Comparison of ENCODE assay signal across 9 cellular contexts in the genomic region with DNA sequence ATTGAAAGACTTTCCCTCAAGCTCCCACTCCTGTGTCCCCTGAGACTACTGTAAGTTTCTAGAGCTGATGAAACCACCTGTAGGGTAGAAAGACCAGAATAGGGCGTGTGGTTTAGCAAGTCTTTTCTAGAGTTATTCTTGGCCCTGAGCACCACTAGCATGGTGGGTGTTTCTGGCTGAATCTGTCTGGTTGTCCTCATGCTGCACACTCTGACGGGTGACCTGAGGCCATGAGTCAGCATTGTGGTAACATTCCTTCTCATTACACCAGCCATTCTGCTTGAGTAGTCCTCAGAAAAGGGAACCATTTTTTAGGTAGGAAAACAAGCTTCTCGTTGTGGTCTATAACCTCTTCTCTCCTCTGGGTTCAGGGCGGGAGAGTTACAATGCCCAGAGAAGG.
DNase-seq lines count a peak whose midpoint lies in the region; ATAC-seq and TF ChIP-seq lines count a peak whose summit lies in the region.
"Had no signal": no experiment of that assay in that cellular context is flagged by ENCODE, and none has a peak within 500 bp of the region (broad histone marks: within the 10 kb centered on the region; RNA-seq: fewer than 3 reads in every experiment).

No MANE protein-coding gene starts in this region.

- peaks cover 11% of the 10 kb centered on the region for H3K4me1 ChIP-seq in suprapubic skin
- H3K4me1 ChIP-seq: adrenal gland had no signal

- no peaks in the 10 kb centered on the region for H3K9me3 ChIP-seq in suprapubic skin
- H3K9me3 ChIP-seq: adrenal gland, neutrophil had no signal

- no peaks in the 10 kb centered on the region for H3K27me3 ChIP-seq in suprapubic skin
- H3K27me3 ChIP-seq: adrenal gland, neutrophil had no signal

- peak; percentile 98 for DNase-seq in astrocyte of the cerebellum (ENCODE audit: low read depth)
- no peak for DNase-seq in suprapubic skin (ENCODE audit: low spot score in 2 of 2)
- no peak for DNase-seq in NCI-H2081 (lab: John Stamatoyannopoulos, UW)
- no peak for DNase-seq in G401 (ENCODE audit: low spot score)
- no peak for DNase-seq in NCI-H1417 treated with DMSO at 0.1 percent for 48 hours (lab: John Stamatoyannopoulos, UW)

- H3K27ac ChIP-seq in suprapubic skin = peak overlapping the region; percentile 8
- H3K27ac ChIP-seq: adrenal gland, neutrophil had no signal

- H3K4me3 ChIP-seq in astrocyte of the cerebellum (ENCODE audit: low read depth, low read length) (no peak overlapping the region), suprapubic skin (no peak overlapping the region)
- H3K4me3 ChIP-seq: adrenal gland had no signal

- WGBS in suprapubic skin = 67% methylated on average over 4 of the region's 4 CpGs

- TF ChIP-seq POLR2A in suprapubic skin (IDR thresholded peaks at IDR 0.05) = no peak

- no peak for TF ChIP-seq CTCF in astrocyte of the cerebellum (IDR thresholded peaks at IDR 0.05; ENCODE audit: low read depth, low read length, missing control alignments)
- TF ChIP-seq CTCF in suprapubic skin (IDR thresholded peaks at IDR 0.05) = no peak

- ATAC-seq in GM19395 (IDR thresholded peaks at IDR 0.05; ENCODE audit: unreplicated experiment) (peak; percentile 81), HG03565 (IDR thresholded peaks at IDR 0.05; ENCODE audit: unreplicated experiment) (peak; percentile 87)

- no peaks in the 10 kb centered on the region for H3K36me3 ChIP-seq in suprapubic skin
- H3K36me3 ChIP-seq: adrenal gland, neutrophil had no signal

- in situ Hi-C loops in astrocyte of the cerebellum (cut with HindIII; ENCODE audit: low sequenced_read_pairs) = no loop called here
- in situ Hi-C loops in G401 (cut with HindIII; ENCODE audit: low sequenced_read_pairs) = no loop called here

- TF ChIP-seq EP300 in suprapubic skin (IDR thresholded peaks at IDR 0.05) = no peak
